ENCODE assay signal across 13 cellular contexts in genomic region chr1:16250547-16251251, GRCh38. TPM values are rescaled to one million over a fixed set of nuclear protein-coding genes. Genes with fewer than 3 reads are reported as not detected.
DNase-seq lines count a peak whose midpoint lies in the region; ATAC-seq and TF ChIP-seq lines count a peak whose summit lies in the region.
"Had no signal": no experiment of that assay in that cellular context is flagged by ENCODE, and none has a peak within 500 bp of the region (broad histone marks: within the 10 kb centered on the region; RNA-seq: fewer than 3 reads in every experiment).

No MANE protein-coding gene starts in this region.

- H2BK5ac ChIP-seq in neuronal stem cell (ENCODE audit: low read length) = no peak overlapping the region

- H2BK15ac ChIP-seq in neuronal stem cell (ENCODE audit: low read length) = no peak overlapping the region

- H2AFZ ChIP-seq in neuronal stem cell (ENCODE audit: low read length) = no peak overlapping the region

- WGBS in neuronal stem cell (ENCODE audit: extremely low coverage in 2 of 2, insufficient read length in 2 of 2, insufficient replicate concordance in 1 of 2), 2 donors = no CpG with 5 or more reads among the region's 14 CpGs

- H3K27ac ChIP-seq in rectal smooth muscle tissue (ENCODE audit: low read depth, low read length) (peak overlapping the region; percentile 38), neuronal stem cell (replicated peaks; ENCODE audit: low read length) (no peak overlapping the region)
- H3K27ac ChIP-seq: foreskin keratinocyte had no signal

- H3K4me3 ChIP-seq in AG09309 (ENCODE audit: control insufficient read depth, low read depth, low read length) (no peak overlapping the region), fibroblast of the aortic adventitia (ENCODE audit: low read depth, low read length) (no peak overlapping the region), rectal smooth muscle tissue (ENCODE audit: low read length) (no peak overlapping the region), neuronal stem cell (ENCODE audit: low read length in 2 of 2) (no peak overlapping the region)

- ATAC-seq in GM21447 (IDR thresholded peaks at IDR 0.05; ENCODE audit: unreplicated experiment) = no peak
- ATAC-seq in HG03196 (IDR thresholded peaks at IDR 0.05; ENCODE audit: unreplicated experiment) = no peak
- ATAC-seq: activated T-cell treated with anti-CD3 and anti-CD28 coated beads, Interleukin-2, amount 50 U/mL, for 4 hours; foreskin keratinocyte; left colon had no signal

- DNase-seq in AG09309 (ENCODE audit: low read depth) = peak; percentile 42
- peak; percentile 62 for DNase-seq in SW480 (ENCODE audit: low spot score)
- DNase-seq in fibroblast of the aortic adventitia (ENCODE audit: low read depth) = peak; percentile 48
- no peak for DNase-seq in activated T-cell treated with anti-CD3 and anti-CD28 coated beads, Interleukin-2, amount 50 U/mL, for 48 hours
- DNase-seq in neuronal stem cell (ENCODE audit: low spot score) = no peak
- DNase-seq: activated T-cell treated with anti-CD3 and anti-CD28 coated beads, Interleukin-2, amount 50 U/mL, for 4 hours; central memory CD4-positive, alpha-beta T cell; foreskin keratinocyte; left colon; stimulated activated CD4-positive, alpha-beta T cell treated with anti-CD3 and anti-CD28 coated beads, Interleukin-4, amount 100 ng/mL, for 4 hours had no signal

- H4K91ac ChIP-seq in neuronal stem cell (ENCODE audit: low read depth, low read length, poor library complexity) = no peak overlapping the region

- H3K4me2 ChIP-seq in neuronal stem cell (ENCODE audit: insufficient read depth, low read length, poor library complexity, severe bottlenecking) = no peak overlapping the region

- H2BK12ac ChIP-seq in neuronal stem cell (ENCODE audit: low read length) = no peak overlapping the region

- no peak overlapping the region for H3K4ac ChIP-seq in neuronal stem cell (ENCODE audit: low read length)

- no peak overlapping the region for H2BK120ac ChIP-seq in neuronal stem cell (ENCODE audit: low read depth, low read length)

- no peak overlapping the region for H4K8ac ChIP-seq in neuronal stem cell (ENCODE audit: low read depth, low read length)

- no peak overlapping the region for H2AK5ac ChIP-seq in neuronal stem cell (ENCODE audit: low read depth, low read length)

- H3K9me3 ChIP-seq in neuronal stem cell (replicated peaks in 1 of 2; ENCODE audit: control insufficient read depth in 2 of 2, insufficient read depth in 1 of 2, low read depth in 1 of 2, low read length in 2 of 2) = no peaks in the 10 kb centered on the region

- H3K27me3 ChIP-seq in rectal smooth muscle tissue (ENCODE audit: control insufficient read depth, insufficient read depth, low read length) = no peaks in the 10 kb centered on the region
- no peaks in the 10 kb centered on the region for H3K27me3 ChIP-seq in neuronal stem cell (ENCODE audit: control insufficient read depth in 3 of 3, insufficient read depth in 3 of 3, low read depth in 1 of 3, low read length in 3 of 3)
- H3K27me3 ChIP-seq: foreskin keratinocyte had no signal

- no peak overlapping the region for H3K14ac ChIP-seq in neuronal stem cell (ENCODE audit: low read length)

- H3K4me1 ChIP-seq in rectal smooth muscle tissue (ENCODE audit: control insufficient read depth, insufficient read depth, low read length) (peaks cover 20% of the 10 kb centered on the region), neuronal stem cell (ENCODE audit: control insufficient read depth in 2 of 2, insufficient read depth in 1 of 2, low read depth in 1 of 2, low read length in 2 of 2) (no peaks in the 10 kb centered on the region)

- H3K79me1 ChIP-seq in neuronal stem cell (ENCODE audit: low read depth, low read length) = no peaks in the 10 kb centered on the region

- TF ChIP-seq CTCF in AG09309 (IDR thresholded peaks at IDR 0.05; ENCODE audit: control insufficient read depth, insufficient read depth, low read depth, low read length, missing control alignments) (no peak), fibroblast of the aortic adventitia (IDR thresholded peaks at IDR 0.05; ENCODE audit: insufficient read depth, low read length) (no peak)

- H3K9ac ChIP-seq in rectal smooth muscle tissue (ENCODE audit: low read length) (no peak overlapping the region), neuronal stem cell (ENCODE audit: low read depth, low read length, poor library complexity) (no peak overlapping the region)

- H3K36me3 ChIP-seq in rectal smooth muscle tissue (ENCODE audit: control insufficient read depth, insufficient read depth, low read length) = peaks cover 21% of the 10 kb centered on the region
- H3K36me3 ChIP-seq in neuronal stem cell (replicated peaks in 1 of 2; ENCODE audit: control insufficient read depth in 2 of 2, insufficient read depth in 2 of 2, low read length in 2 of 2) = peaks cover 25 to 94% of the 10 kb centered on the region in 2 donors

- no peak overlapping the region for H3K23ac ChIP-seq in neuronal stem cell (ENCODE audit: low read depth, low read length, poor library complexity)

- no peak overlapping the region for H3K18ac ChIP-seq in neuronal stem cell (ENCODE audit: low read length)

RNA-seq across cellular contexts. Expression of gene CPLANE2, which starts 13.7 kb away (rescaled TPM):
- total RNA-seq in fibroblast of the aortic adventitia (ENCODE audit: low replicate concordance) = 6.7 and 7.5 TPM in 2 replicates
- polyA plus RNA-seq in neuronal stem cell (2013, experiment 1 of 2) = 4.3 TPM
- polyA plus RNA-seq in neuronal stem cell (2013, experiment 2 of 2) = 5.2 TPM

RNA-seq across cellular contexts. Expression of gene ARHGEF19, which starts 38.2 kb away (rescaled TPM):
- 2.8 and 12.1 TPM in 2 replicates for total RNA-seq in fibroblast of the aortic adventitia (ENCODE audit: low replicate concordance)
- 14.7 TPM for polyA plus RNA-seq in neuronal stem cell (2013, experiment 1 of 2)
- 14.8 TPM for polyA plus RNA-seq in neuronal stem cell (2013, experiment 2 of 2)

Comparison
In these comparisons a context has a peak if more than half of its experiments do, and no peak if none do; other contexts are left out.
1. DNase-seq: peak in AG09309 (single experiment), SW480 (single experiment) and fibroblast of the aortic adventitia (single experiment); none in activated T-cell treated with anti-CD3 and anti-CD28 coated beads, Interleukin-2, amount 50 U/mL, for 48 hours (0 of 2) and neuronal stem cell (single experiment).